ENCODE assay signal across 37 cellular contexts in the genomic region with DNA sequence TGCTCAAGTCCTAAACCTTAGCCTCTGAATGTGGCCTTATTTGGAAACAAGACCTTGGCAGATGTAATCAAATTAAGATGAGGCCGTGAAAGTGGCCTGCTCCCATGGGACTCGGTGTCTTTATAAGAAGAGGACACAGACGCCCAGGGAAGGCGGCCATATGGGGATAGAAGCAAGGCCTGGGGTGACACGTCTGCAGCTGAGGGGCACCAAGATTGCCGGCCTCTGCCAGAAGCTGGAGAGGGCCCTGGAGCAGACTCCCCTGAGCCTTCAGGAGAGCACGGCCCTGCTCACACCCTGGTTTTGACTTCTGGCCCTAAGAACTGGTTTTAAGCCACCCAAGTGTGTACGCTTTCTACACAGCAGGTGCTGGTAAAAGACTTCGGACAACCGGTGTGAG. TPM values are rescaled to one million over a fixed set of nuclear protein-coding genes. Genes with fewer than 3 reads are reported as not detected.
"Had no signal": no experiment of that assay in that cellular context is flagged by ENCODE, and none has a peak within 500 bp of the region (broad histone marks: within the 10 kb centered on the region; RNA-seq: fewer than 3 reads in every experiment).

No MANE protein-coding gene starts in this region.

- FAIRE-seq: astrocyte, bronchial epithelial cell had no signal

- H3K4me1 ChIP-seq: adrenal gland, ascending aorta, body of pancreas, breast epithelium had no signal

- H3K9me3 ChIP-seq: adrenal gland, ascending aorta, body of pancreas had no signal

- H3K27me3 ChIP-seq: ascending aorta, body of pancreas, brain microvascular endothelial cell had no signal

- H3K36me3 ChIP-seq: adrenal gland, ascending aorta, brain microvascular endothelial cell, breast epithelium, cardiac muscle cell had no signal

- DNase-seq: activated effector memory CD4-positive, alpha-beta T cell treated with anti-CD3 and anti-CD28 coated beads, Interleukin-2, amount 50 U/mL, for 16 hours; activated effector memory CD4-positive, alpha-beta T cell treated with Interleukin-2 at 50 U/mL for 16 hours; activated gamma-delta T cell; activated gamma-delta T cell treated with Interleukin-2 at 50 U/mL for 16 hours; activated naive CD4-positive, alpha-beta T cell; activated naive CD4-positive, alpha-beta T cell treated with anti-CD3 and anti-CD28 coated beads for 36 hours; activated naive CD4-positive, alpha-beta T cell treated with anti-CD3 and anti-CD28 coated beads, Interleukin-2, amount 10 ng/mL, durations not matched to agents 7 days and 5 days; activated naive CD4-positive, alpha-beta T cell treated with anti-CD3 and anti-CD28 coated beads, Interleukin-2, amount 50 U/mL, for 16 hours; activated naive CD4-positive, alpha-beta T cell treated with Interleukin-2 at 50 U/mL for 16 hours; activated naive CD8-positive, alpha-beta T cell treated with anti-CD3 and anti-CD28 coated beads for 36 hours; activated naive CD8-positive, alpha-beta T cell treated with anti-CD3 and anti-CD28 coated beads, Interleukin-2, amount 10 ng/mL, durations not matched to agents 7 days and 5 days; activated naive CD8-positive, alpha-beta T cell treated with anti-CD3 and anti-CD28 coated beads, Interleukin-2, amount 50 U/mL, for 24 hours; activated T-cell treated with anti-CD3 and anti-CD28 coated beads, Interleukin-2, amount 50 U/mL, for 1 hour; activated T-cell treated with anti-CD3 and anti-CD28 coated beads, Interleukin-2, amount 50 U/mL, for 24 hours; activated T-cell treated with anti-CD3 and anti-CD28 coated beads, Interleukin-2, amount 50 U/mL, for 4 hours; activated T-cell treated with anti-CD3 and anti-CD28 coated beads, Interleukin-2, amount 50 U/mL, for 48 hours; activated T-cell treated with anti-CD3 and anti-CD28 coated beads, Interleukin-2, amount 50 U/mL, for 72 hours; adrenal gland; amniotic stem cell; amygdala; anterior cingulate cortex; aorta; body of pancreas; brain microvascular endothelial cell; caudate nucleus; central memory CD4-positive, alpha-beta T cell; cerebellar nuclear complex had no signal

- ATAC-seq: activated naive CD4-positive, alpha-beta T cell treated with anti-CD3 and anti-CD28 coated beads, Interleukin-2, amount 50 U/mL, for 72 hours; activated naive CD8-positive, alpha-beta T cell treated with anti-CD3 and anti-CD28 coated beads, Interleukin-2, amount 50 U/mL, for 24 hours; activated T-cell treated with anti-CD3 and anti-CD28 coated beads, Interleukin-2, amount 50 U/mL, for 4 hours; activated T-cell treated with anti-CD3 and anti-CD28 coated beads, Interleukin-2, amount 50 U/mL, for 72 hours; activated T-helper 17 cell treated with anti-CD3 and anti-CD28 coated beads, Interleukin-2, amount 50 U/mL, for 72 hours; body of pancreas had no signal

- H3K27ac ChIP-seq: adrenal gland, ascending aorta, body of pancreas, brain microvascular endothelial cell, breast epithelium, cardiac muscle cell had no signal

- H3K4me3 ChIP-seq: adrenal gland, ascending aorta, body of pancreas, breast epithelium, cardiac muscle cell had no signal

RNA-seq across cellular contexts. Expression of a gene that starts 29.2 kb away (rescaled TPM):
- total RNA-seq: activated naive CD4-positive, alpha-beta T cell treated with anti-CD3 and anti-CD28 coated beads for 36 hours; activated naive CD4-positive, alpha-beta T cell treated with anti-CD3 and anti-CD28 coated beads, Interleukin-2, amount 50 U/mL, for 72 hours; activated naive CD8-positive, alpha-beta T cell treated with anti-CD3 and anti-CD28 coated beads for 36 hours; activated naive CD8-positive, alpha-beta T cell treated with anti-CD3 and anti-CD28 coated beads, Interleukin-2, amount 10 ng/mL, durations not matched to agents 7 days and 5 days; activated T-cell treated with anti-CD3 and anti-CD28 coated beads, Interleukin-2, amount 50 U/mL, for 4 hours; activated T-cell treated with anti-CD3 and anti-CD28 coated beads, Interleukin-2, amount 50 U/mL, for 72 hours; activated T-helper 1 cell treated with anti-CD3 and anti-CD28 coated beads, Interleukin-12 subunit alpha, Interleukin-12 subunit beta, Interleukin-2, Interleukin-4 antibody, amounts not matched to agents 30 ng/mL and 10 ng/mL and 1 ng/mL, durations not matched to agents 14 hours and 24 hours and 36 hours; activated T-helper 17 cell treated with anti-CD3 and anti-CD28 coated beads, Interleukin-2, amount 50 U/mL, for 72 hours; activated T-helper 2 cell treated with anti-CD3 and anti-CD28 coated beads, Interferon-gamma antibody, Interleukin-2, Interleukin-4, amounts not matched to agents 10 μg/mL and 5 μg/mL and 100 μg/mL, durations not matched to agents 14 hours and 24 hours and 36 hours; ascending aorta; body of pancreas; breast epithelium; bronchial epithelial cell; chondrocyte had no signal
- polyA plus RNA-seq: adrenal gland, aorta had no signal
